In the genomic region with DNA sequence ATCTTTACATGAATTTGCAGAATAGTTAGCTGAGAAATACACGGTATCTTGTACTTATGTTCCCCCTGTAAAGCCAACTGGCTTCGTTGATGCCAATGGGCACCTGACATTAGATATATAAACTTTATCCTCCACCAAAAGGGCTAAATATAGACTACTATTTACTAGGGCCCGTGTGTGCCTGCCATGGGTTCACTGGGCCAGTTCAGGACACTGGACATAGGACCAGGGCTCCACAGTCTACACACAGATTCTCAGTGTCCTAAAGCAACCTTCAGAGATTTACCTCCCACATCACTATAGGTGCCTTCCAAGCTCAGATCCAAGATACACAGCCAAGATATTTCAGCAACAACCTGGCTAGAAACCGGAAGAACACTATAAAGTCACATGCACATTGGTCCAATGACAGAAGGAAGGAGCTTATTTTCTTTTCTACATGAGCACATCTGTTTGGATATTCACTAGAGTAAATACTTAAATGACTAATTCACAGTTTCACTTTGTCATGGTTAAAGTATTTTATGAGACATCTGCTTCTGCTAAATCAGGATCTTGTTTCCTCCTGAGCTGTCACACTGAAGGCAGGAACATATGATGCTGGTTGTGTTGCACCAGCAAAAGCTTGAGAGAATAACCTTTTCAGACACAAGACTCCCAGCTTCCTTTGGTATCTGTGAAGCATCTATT, we compare ENCODE assay signal across 9 cellular contexts.
A peak's percentile ranks its signal among the peaks of the same experiment; 100 is the strongest.
DNase-seq lines count a peak whose midpoint lies in the region; ATAC-seq and TF ChIP-seq lines count a peak whose summit lies in the region.
"Had no signal": no experiment of that assay in that cellular context is flagged by ENCODE, and none has a peak within 500 bp of the region (broad histone marks: within the 10 kb centered on the region; RNA-seq: fewer than 3 reads in every experiment).

No MANE protein-coding gene starts in this region.

- H3K9me3 Mint-ChIP-seq in activated CD8-positive, alpha-beta memory T cell treated with anti-CD3 and anti-CD28 coated beads, Interleukin-2, amount 10 ng/mL, durations not matched to agents 7 days and 5 days (ENCODE audit: low read depth): no peaks in the 10 kb centered on the region
- no peaks in the 10 kb centered on the region for H3K9me3 Mint-ChIP-seq in stimulated activated memory B cell treated with anti-CD40 and anti-IgM and Interleukin-4, amounts not matched to agents 10 μg/mL and 1 μg/mL and 100 μg/mL, for 72 hours

- H3K9me3 ChIP-seq in ascending aorta (no peaks in the 10 kb centered on the region), uterus (no peaks in the 10 kb centered on the region)
- H3K9me3 ChIP-seq: BLaER1 had no signal

- ATAC-seq in activated CD8-positive, alpha-beta memory T cell treated with anti-CD3 and anti-CD28 coated beads, Interleukin-2, amount 10 ng/mL, durations not matched to agents 7 days and 5 days: peak; percentile 30
- peak; percentile 78 for ATAC-seq in HG02973 (IDR thresholded peaks at IDR 0.05; ENCODE audit: unreplicated experiment)
- peak; percentile 9 for ATAC-seq in stimulated activated memory B cell treated with anti-CD40 and anti-IgM and Interleukin-4, amounts not matched to agents 10 μg/mL and 1 μg/mL and 100 μg/mL, for 72 hours

- H3K4me3 ChIP-seq in ascending aorta: no peak overlapping the region
- H3K4me3 ChIP-seq in uterus: no peak overlapping the region
- H3K4me3 ChIP-seq: BLaER1 had no signal

- peaks cover 22% of the 10 kb centered on the region for H3K27me3 Mint-ChIP-seq in activated CD8-positive, alpha-beta memory T cell treated with anti-CD3 and anti-CD28 coated beads, Interleukin-2, amount 10 ng/mL, durations not matched to agents 7 days and 5 days
- H3K27me3 Mint-ChIP-seq in stimulated activated memory B cell treated with anti-CD40 and anti-IgM and Interleukin-4, amounts not matched to agents 10 μg/mL and 1 μg/mL and 100 μg/mL, for 72 hours: peaks cover 10% of the 10 kb centered on the region

- H3K4me1 Mint-ChIP-seq in activated CD8-positive, alpha-beta memory T cell treated with anti-CD3 and anti-CD28 coated beads, Interleukin-2, amount 10 ng/mL, durations not matched to agents 7 days and 5 days: peaks cover 7% of the 10 kb centered on the region
- H3K4me1 Mint-ChIP-seq in stimulated activated memory B cell treated with anti-CD40 and anti-IgM and Interleukin-4, amounts not matched to agents 10 μg/mL and 1 μg/mL and 100 μg/mL, for 72 hours: no peaks in the 10 kb centered on the region

- intact Hi-C loops in ascending aorta (cut with DNase I): no loop called here
- intact Hi-C loops in uterus (cut with DNase I; ENCODE audit: low total_unique reads): no loop called here

- no peak overlapping the region for H3K4me3 Mint-ChIP-seq in activated CD8-positive, alpha-beta memory T cell treated with anti-CD3 and anti-CD28 coated beads, Interleukin-2, amount 10 ng/mL, durations not matched to agents 7 days and 5 days
- H3K4me3 Mint-ChIP-seq in stimulated activated memory B cell treated with anti-CD40 and anti-IgM and Interleukin-4, amounts not matched to agents 10 μg/mL and 1 μg/mL and 100 μg/mL, for 72 hours: no peak overlapping the region

- no peak for TF ChIP-seq POLR2A in uterus (IDR thresholded peaks at IDR 0.05)

- TF ChIP-seq CTCF in ascending aorta (IDR thresholded peaks at IDR 0.05): no peak
- TF ChIP-seq CTCF in uterus (IDR thresholded peaks at IDR 0.05): no peak

- peak overlapping the region; percentile 1 to 49 for H3K27ac ChIP-seq in ascending aorta
- peak overlapping the region in 1 of 2 donors; percentile 16 for H3K27ac ChIP-seq in uterus
- H3K27ac ChIP-seq: BLaER1 had no signal

- DNase-seq in activated CD8-positive, alpha-beta memory T cell treated with anti-CD3 and anti-CD28 coated beads, Interleukin-2, amount 10 ng/mL, durations not matched to agents 7 days and 5 days: no peak
- no peak for DNase-seq in activated CD8-positive, alpha-beta memory T cell treated with anti-CD3 and anti-CD28 coated beads, Interleukin-2, amount 50 U/mL, for 48 hours
- DNase-seq in ascending aorta (ENCODE audit: low spot score in 2 of 2) (no peak), globus pallidus (ENCODE audit: low spot score) (no peak), uterus (no peak)
- no peak for DNase-seq in activated naive CD4-positive, alpha-beta T cell (lab: John Stamatoyannopoulos, UW)

- no peaks in the 10 kb centered on the region for H3K36me3 ChIP-seq in ascending aorta
- no peaks in the 10 kb centered on the region for H3K36me3 ChIP-seq in uterus
- H3K36me3 ChIP-seq: BLaER1 had no signal

- H3K27me3 ChIP-seq in ascending aorta (no peaks in the 10 kb centered on the region), uterus (no peaks in the 10 kb centered on the region)
- H3K27me3 ChIP-seq: BLaER1 had no signal

- H3K4me1 ChIP-seq in ascending aorta: peaks cover 0 to 6% of the 10 kb centered on the region in 2 donors
- no peaks in the 10 kb centered on the region for H3K4me1 ChIP-seq in uterus

- no peak overlapping the region for H3K27ac Mint-ChIP-seq in activated CD8-positive, alpha-beta memory T cell treated with anti-CD3 and anti-CD28 coated beads, Interleukin-2, amount 10 ng/mL, durations not matched to agents 7 days and 5 days
- no peak overlapping the region for H3K27ac Mint-ChIP-seq in stimulated activated memory B cell treated with anti-CD40 and anti-IgM and Interleukin-4, amounts not matched to agents 10 μg/mL and 1 μg/mL and 100 μg/mL, for 72 hours

- no peaks in the 10 kb centered on the region for H3K36me3 Mint-ChIP-seq in activated CD8-positive, alpha-beta memory T cell treated with anti-CD3 and anti-CD28 coated beads, Interleukin-2, amount 10 ng/mL, durations not matched to agents 7 days and 5 days
- no peaks in the 10 kb centered on the region for H3K36me3 Mint-ChIP-seq in stimulated activated memory B cell treated with anti-CD40 and anti-IgM and Interleukin-4, amounts not matched to agents 10 μg/mL and 1 μg/mL and 100 μg/mL, for 72 hours

- CTCF ChIA-PET in activated CD8-positive, alpha-beta memory T cell treated with anti-CD3 and anti-CD28 coated beads, Interleukin-2, amount 10 ng/mL, durations not matched to agents 7 days and 5 days (lab: Charles Lee): no interaction called here

Comparison
In these comparisons a context has a peak if more than half of its experiments do, and no peak if none do; other contexts are left out.
1. ATAC-seq: peak in every context shown above with its lines; median percentile 78 in HG02973; 30 in activated CD8-positive, alpha-beta memory T cell treated with anti-CD3 and anti-CD28 coated beads, Interleukin-2, amount 10 ng/mL, durations not matched to agents 7 days and 5 days; 9 in stimulated activated memory B cell treated with anti-CD40 and anti-IgM and Interleukin-4, amounts not matched to agents 10 μg/mL and 1 μg/mL and 100 μg/mL, for 72 hours.